In genomic region chr22:31752096-31752847, GRCh38 we compare ENCODE assay signal across 9 cellular contexts. TPM values are rescaled to one million over a fixed set of nuclear protein-coding genes. Genes with fewer than 3 reads are reported as not detected.
DNase-seq lines count a peak whose midpoint lies in the region; ATAC-seq and TF ChIP-seq lines count a peak whose summit lies in the region.
"Had no signal": no experiment of that assay in that cellular context is flagged by ENCODE, and none has a peak within 500 bp of the region (broad histone marks: within the 10 kb centered on the region; RNA-seq: fewer than 3 reads in every experiment).

No MANE protein-coding gene starts in this region.

- peak overlapping the region; percentile 89 for H3K9ac ChIP-seq in adipocyte (ENCODE audit: low read length)

- H3K4me1 ChIP-seq in breast epithelium, result peaks cover 0 to 12% of the 10 kb centered on the region in 2 donors
- peaks cover 53% of the 10 kb centered on the region for H3K4me1 ChIP-seq in adipocyte (ENCODE audit: control insufficient read depth, insufficient read depth, low read length)
- peaks cover 0 to 59% (median 42%) of the 10 kb centered on the region in 4 donors for H3K4me1 ChIP-seq in tibial nerve

- POLR2A ChIA-PET in MCF 10A (lab: Yijun Ruan, JAX), result interaction anchor here (1.0 to 7.6 kb wide), 7 partner anchors 69 to 200 kb away, joined by 3 to 80 read pairs (median 5); partner anchors contain the start of gene PISD

- peak overlapping the region in 1 of 3 donors; percentile 87 for H3K4me3 ChIP-seq in breast epithelium
- peak overlapping the region; percentile 89 for H3K4me3 ChIP-seq in adipocyte (ENCODE audit: low read length)
- H3K4me3 ChIP-seq in tibial nerve, result no peak overlapping the region

- H3K36me3 Mint-ChIP-seq in MCF 10A (ENCODE audit: insufficient read depth, unreplicated experiment) (peaks cover 19% of the 10 kb centered on the region), memory B cell (no peaks in the 10 kb centered on the region)

- H3K9me3 Mint-ChIP-seq in MCF 10A (ENCODE audit: unreplicated experiment) (no peaks in the 10 kb centered on the region), memory B cell (no peaks in the 10 kb centered on the region)
- H3K9me3 Mint-ChIP-seq: stimulated activated naive CD8-positive, alpha-beta T cell treated with anti-CD3 and anti-CD28 coated beads, Interleukin-15, amount 100 ng/mL, for 72 hours had no signal

- TF ChIP-seq CTCF in breast epithelium (IDR thresholded peaks at IDR 0.05) (no peak), MCF 10A (IDR thresholded peaks at IDR 0.05; ENCODE audit: unreplicated experiment) (no peak), tibial nerve (IDR thresholded peaks at IDR 0.05) (no peak)

- H3K27me3 ChIP-seq in breast epithelium (no peaks in the 10 kb centered on the region), adipocyte (replicated peaks; ENCODE audit: control insufficient read depth, insufficient read depth, low read length) (no peaks in the 10 kb centered on the region), tibial nerve (no peaks in the 10 kb centered on the region)

- no peak for TF ChIP-seq EP300 in tibial nerve (IDR thresholded peaks at IDR 0.05)

- H3K27me3 Mint-ChIP-seq in MCF 10A (ENCODE audit: insufficient read depth, unreplicated experiment) (no peaks in the 10 kb centered on the region), memory B cell (no peaks in the 10 kb centered on the region)
- H3K27me3 Mint-ChIP-seq: stimulated activated naive CD8-positive, alpha-beta T cell treated with anti-CD3 and anti-CD28 coated beads, Interleukin-15, amount 100 ng/mL, for 72 hours had no signal

- DNase-seq in breast epithelium (ENCODE audit: low spot score in 2 of 2) (no peak), MCF 10A (ENCODE audit: unreplicated experiment) (no peak), adipocyte (ENCODE audit: low read depth) (no peak), memory B cell (ENCODE audit: low spot score in 2 of 2) (no peak), tibial nerve (ENCODE audit: low spot score in 2 of 2) (no peak), DMS153 treated with DMSO at 0.1 percent for 48 hours (lab: John Stamatoyannopoulos, UW; ENCODE audit: unreplicated experiment) (no peak), NOMO-1 treated with dmso at 0.1 percent for 144 hours (lab: John Stamatoyannopoulos, UW; ENCODE audit: unreplicated experiment) (no peak), posterior cingulate gyrus (no peak)

- H3K4me3 Mint-ChIP-seq in MCF 10A (ENCODE audit: unreplicated experiment) (no peak overlapping the region), memory B cell (no peak overlapping the region)

- H3K27ac Mint-ChIP-seq in MCF 10A (ENCODE audit: low read depth, unreplicated experiment) (no peak overlapping the region), memory B cell (peak overlapping the region; percentile 98)

- CTCF ChIA-PET in MCF 10A (lab: Yijun Ruan, JAX), result interaction anchor here (0.6 to 1.0 kb wide), 2 partner anchors 86 to 118 kb away, joined by 3 read pairs; no protein-coding TSS in a partner anchor

- no TSS peak for BruUV-seq in MCF 10A (replicated peaks; lab: Mats Ljungman, UMichigan)

- H3K4me1 Mint-ChIP-seq in MCF 10A (ENCODE audit: insufficient read depth, unreplicated experiment) (peaks cover 40% of the 10 kb centered on the region), memory B cell (peaks cover 44% of the 10 kb centered on the region)

- H3K36me3 ChIP-seq in breast epithelium (no peaks in the 10 kb centered on the region), adipocyte (ENCODE audit: control insufficient read depth, insufficient read depth, low read length, severe bottlenecking) (peaks cover 2% of the 10 kb centered on the region), tibial nerve (peaks cover 0 to 3% (median 0%) of the 10 kb centered on the region in 3 donors)

- TF ChIP-seq POLR2A in breast epithelium (IDR thresholded peaks at IDR 0.05) (no peak), tibial nerve (IDR thresholded peaks at IDR 0.05) (no peak)

- intact Hi-C loops in breast epithelium (cut with DNase I; ENCODE audit: low total_unique reads) (no loop called here), MCF 10A (cut with micrococcal nuclease) (loop anchor here (5.0 kb wide), 2 partner anchors 70 to 90 kb away; partner anchors contain the start of gene PISD), posterior cingulate gyrus (cut with DNase I) (loop anchor here (5.0 to 10.0 kb wide), 5 partner anchors 75 to 407 kb away; partner anchors contain the start of genes PATZ1 and PISD)

- no peak for ATAC-seq in memory B cell (ENCODE audit: low read depth)
- ATAC-seq: stimulated activated naive CD8-positive, alpha-beta T cell treated with anti-CD3 and anti-CD28 coated beads, Interleukin-15, amount 100 ng/mL, for 72 hours had no signal

- WGBS in tibial nerve, 2 donors, result 66 to 69% methylated on average over 7 of the region's 7 CpGs

- H3K9me3 ChIP-seq in breast epithelium (no peaks in the 10 kb centered on the region), adipocyte (ENCODE audit: control insufficient read depth, low read length) (no peaks in the 10 kb centered on the region), tibial nerve (no peaks in the 10 kb centered on the region)

- peak overlapping the region; percentile 97 for H3K27ac ChIP-seq in breast epithelium
- peak overlapping the region in 3 of 4 donors; percentile 91 to 97 (median 94) for H3K27ac ChIP-seq in tibial nerve

RNA-seq across cellular contexts. Expression of gene DEPDC5, which starts 1.5 kb away (rescaled TPM):
- total RNA-seq in breast epithelium, result 10 to 100 TPM; 13.6 to 20.0 (median 16.1) TPM
- 13.3 and 16.2 TPM in 2 replicates for total RNA-seq in MCF 10A (2022)
- 10 to 100 TPM; 18.0 to 33.9 (median 23.5) TPM for total RNA-seq in tibial nerve

RNA-seq across cellular contexts. Expression of gene PRR14L, which starts 2.3 kb away (rescaled TPM):
- 10 to 100 TPM; 24.9 to 31.3 (median 27.5) TPM for total RNA-seq in breast epithelium
- 37.4 and 55.0 TPM in 2 replicates for total RNA-seq in MCF 10A (2022)
- 10 to 100 TPM; 22.8 to 28.4 (median 27.3) TPM for total RNA-seq in tibial nerve
